ENCODE assay signal across 19 cellular contexts in the genomic region with DNA sequence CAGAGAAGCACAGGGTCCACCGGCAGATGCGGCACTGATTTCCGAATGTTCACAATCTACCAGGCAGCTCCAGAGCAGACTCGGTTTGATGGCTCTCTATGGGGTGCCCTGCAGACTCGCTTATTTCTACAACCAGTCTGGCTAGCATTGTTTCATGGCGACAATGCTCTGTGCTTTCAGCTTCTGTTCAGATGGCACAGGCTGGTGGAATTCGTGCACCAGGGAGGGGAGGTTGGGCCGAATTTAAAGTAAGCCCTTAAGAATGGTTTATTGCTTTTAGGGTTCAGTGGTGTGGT. TPM values are rescaled to one million over a fixed set of nuclear protein-coding genes. Genes with fewer than 3 reads are reported as not detected.
"Had no signal": no experiment of that assay in that cellular context is flagged by ENCODE, and none has a peak within 500 bp of the region (broad histone marks: within the 10 kb centered on the region; RNA-seq: fewer than 3 reads in every experiment).

No MANE protein-coding gene starts in this region.

- H3K4me3 Mint-ChIP-seq: activated CD4-positive, alpha-beta memory T cell treated with anti-CD3 and anti-CD28 coated beads for 36 hours; activated CD4-positive, alpha-beta T cell treated with anti-CD3 and anti-CD28 coated beads for 36 hours; activated naive CD8-positive, alpha-beta T cell treated with anti-CD3 and anti-CD28 coated beads for 36 hours; activated T-cell treated with anti-CD3 and anti-CD28 coated beads, Interleukin-2, amount 50 U/mL, for 4 hours; mesothelial cell of epicardium; nephron progenitor cell; type B pancreatic cell had no signal

- H3K27ac ChIP-seq: prostate gland, skin epidermis, WERI-Rb-1 had no signal

- H3K4me1 Mint-ChIP-seq: activated CD4-positive, alpha-beta T cell treated with anti-CD3 and anti-CD28 coated beads for 36 hours; activated naive CD8-positive, alpha-beta T cell treated with anti-CD3 and anti-CD28 coated beads for 36 hours; mesothelial cell of epicardium; nephron progenitor cell had no signal

- H3K27ac Mint-ChIP-seq: activated CD4-positive, alpha-beta memory T cell treated with anti-CD3 and anti-CD28 coated beads for 36 hours; activated CD4-positive, alpha-beta T cell treated with anti-CD3 and anti-CD28 coated beads for 36 hours; activated naive CD8-positive, alpha-beta T cell treated with anti-CD3 and anti-CD28 coated beads for 36 hours; mesothelial cell of epicardium; nephron progenitor cell; type B pancreatic cell had no signal

- H3K36me3 Mint-ChIP-seq: activated CD4-positive, alpha-beta memory T cell treated with anti-CD3 and anti-CD28 coated beads for 36 hours; activated naive CD8-positive, alpha-beta T cell treated with anti-CD3 and anti-CD28 coated beads for 36 hours; mesothelial cell of epicardium; type B pancreatic cell had no signal

- H3K27me3 Mint-ChIP-seq: activated CD4-positive, alpha-beta memory T cell treated with anti-CD3 and anti-CD28 coated beads for 36 hours had no signal

- ATAC-seq: activated CD4-positive, alpha-beta T cell treated with anti-CD3 and anti-CD28 coated beads for 36 hours; activated T-cell treated with anti-CD3 and anti-CD28 coated beads, Interleukin-2, amount 50 U/mL, for 4 hours; esophagus mucosa; right cardiac atrium had no signal

- H3K9me3 Mint-ChIP-seq: activated CD4-positive, alpha-beta memory T cell treated with anti-CD3 and anti-CD28 coated beads for 36 hours; activated naive CD8-positive, alpha-beta T cell treated with anti-CD3 and anti-CD28 coated beads for 36 hours; activated T-cell treated with anti-CD3 and anti-CD28 coated beads, Interleukin-2, amount 50 U/mL, for 4 hours; mesothelial cell of epicardium; nephron progenitor cell; type B pancreatic cell had no signal

- DNase-seq: activated CD4-positive, alpha-beta memory T cell treated with anti-CD3 and anti-CD28 coated beads for 36 hours; activated CD4-positive, alpha-beta T cell treated with anti-CD3 and anti-CD28 coated beads for 36 hours; activated gamma-delta T cell; activated naive CD8-positive, alpha-beta T cell treated with anti-CD3 and anti-CD28 coated beads for 36 hours; activated T-cell treated with anti-CD3 and anti-CD28 coated beads, Interleukin-2, amount 50 U/mL, for 4 hours; islet precursor cell; nephron progenitor cell; right cardiac atrium; stimulated activated CD4-positive, alpha-beta T cell treated with anti-CD3 and anti-CD28 coated beads, Interleukin-15, amount 100 ng/mL, for 24 hours; stimulated activated CD4-positive, alpha-beta T cell treated with anti-CD3 and anti-CD28 coated beads, Interleukin-4, amount 100 ng/mL, for 1 hour; stimulated activated naive CD4-positive, alpha-beta T cell treated with Interleukin-2 at 50 U/mL for 16 hours; WERI-Rb-1 had no signal

RNA-seq across cellular contexts. Expression of gene MYT1L, which starts 9.9 kb away (rescaled TPM):
- total RNA-seq: activated CD4-positive, alpha-beta memory T cell treated with anti-CD3 and anti-CD28 coated beads for 36 hours; activated CD4-positive, alpha-beta T cell treated with anti-CD3 and anti-CD28 coated beads for 36 hours; chondrocyte; esophagus mucosa; mesothelial cell of epicardium; omental fat pad; right cardiac atrium had no signal
